Comparison of ENCODE assay signal across 1 cellular context in genomic region chr10:33306126-33306525, GRCh38.
TF ChIP-seq lines count a peak whose summit lies in the region.

No MANE protein-coding gene starts in this region.

TF ChIP-seq in IMR-90, 13 proteins besides CTCF, POLR2A, EP300 and RAD21:
- no peak for TF ChIP-seq CHD1 (IDR thresholded peaks at IDR 0.05; ENCODE audit: low read depth, low read length)
- TF ChIP-seq RFX5 (IDR thresholded peaks at IDR 0.05; ENCODE audit: low read depth, low read length): no peak
- no peak for TF ChIP-seq FOS (IDR thresholded peaks at IDR 0.05; ENCODE audit: low read depth, low read length)
- TF ChIP-seq MAFK (IDR thresholded peaks at IDR 0.05; ENCODE audit: low read depth, low read length): no peak
- TF ChIP-seq MAZ (IDR thresholded peaks at IDR 0.05; ENCODE audit: borderline replicate concordance, low read depth, low read length): no peak
- no peak for TF ChIP-seq RCOR1 (IDR thresholded peaks at IDR 0.05; ENCODE audit: insufficient replicate concordance, low read length)
- TF ChIP-seq CEBPB (IDR thresholded peaks at IDR 0.05; ENCODE audit: low read depth, low read length): no peak
- TF ChIP-seq BHLHE40 (IDR thresholded peaks at IDR 0.05; ENCODE audit: low read depth, low read length): no peak
- TF ChIP-seq ELK1 (IDR thresholded peaks at IDR 0.05; ENCODE audit: borderline replicate concordance, low read depth, low read length): no peak
- TF ChIP-seq SMC3 (IDR thresholded peaks at IDR 0.05; ENCODE audit: low read depth, low read length): no peak
- TF ChIP-seq USF2 (IDR thresholded peaks at IDR 0.05; ENCODE audit: low read depth, low read length): no peak
